29 cellular contexts compared by ENCODE assay signal in genomic region chr12:2773199-2773875, GRCh38. TPM values are rescaled to one million over a fixed set of nuclear protein-coding genes. Genes with fewer than 3 reads are reported as not detected.
DNase-seq lines count a peak whose midpoint lies in the region; ATAC-seq, FAIRE-seq and TF ChIP-seq lines count a peak whose summit lies in the region.
"Had no signal": no experiment of that assay in that cellular context is flagged by ENCODE, and none has a peak within 500 bp of the region (broad histone marks: within the 10 kb centered on the region; RNA-seq: fewer than 3 reads in every experiment).

No MANE protein-coding gene starts in this region.

- H3K27ac ChIP-seq in H9 (ENCODE audit: insufficient read length, low read depth, low read length) (no peak overlapping the region), RWPE2 (ENCODE audit: poor library complexity, severe bottlenecking) (no peak overlapping the region), H1 (ENCODE audit: low read depth, low read length) (no peak overlapping the region), neuronal stem cell (replicated peaks; ENCODE audit: low read length) (no peak overlapping the region), transverse colon (no peak overlapping the region)
- H3K27ac ChIP-seq: BLaER1 had no signal

- no peak overlapping the region for H3K14ac ChIP-seq in H9 (ENCODE audit: insufficient read depth, low read length)
- H3K14ac ChIP-seq in H1 (ENCODE audit: insufficient read length) = no peak overlapping the region
- H3K14ac ChIP-seq in neuronal stem cell (ENCODE audit: low read length) = no peak overlapping the region

- H3K79me2 ChIP-seq in H9 (ENCODE audit: insufficient read depth, low read length) (no peaks in the 10 kb centered on the region), H1 (ENCODE audit: control insufficient read depth in 1 of 2, insufficient read depth in 2 of 2, low read length in 2 of 2) (no peaks in the 10 kb centered on the region)

- DNase-seq in H9 = peak; percentile 29
- DNase-seq in RWPE2 (ENCODE audit: low spot score) = peak; percentile 68
- DNase-seq in H1 (ENCODE audit: low read depth in 1 of 2, low spot score in 2 of 2) = no peak
- DNase-seq in neuronal stem cell (ENCODE audit: low spot score) = no peak
- no peak for DNase-seq in activated CD4-positive, alpha-beta T cell treated with anti-CD3 and anti-CD28 coated beads for 48 hours
- no peak for DNase-seq in transverse colon
- DNase-seq in T-cell = no peak
- DNase-seq: 8988T; ACHN; BE2C; C1 segment of cervical spinal cord; CD4-positive, alpha-beta memory T cell; CD4-positive, CD25-positive, alpha-beta regulatory T cell; CD8-positive, alpha-beta memory T cell; COR-L47; DMS 273 treated with DMSO at 0.1 percent for 48 hours; DMS153; DMS53; DMS79; DND-41; EL; GDM1 had no signal

- no peak for FAIRE-seq in H1 (lab: Jason Lieb, UNC)
- FAIRE-seq: A204.1, GM12878, GM12892, GM19239 had no signal

- H3T11ph ChIP-seq in H9 (ENCODE audit: low read length) = no peak overlapping the region

- POLR2A ChIA-PET in H1 (lab: Charles Lee; ENCODE audit: partially characterized antibody) (interaction anchor here (1.2 kb wide), 1 partner anchor 35 kb away, joined by 4 read pairs; no protein-coding TSS in a partner anchor), T-cell (lab: Charles Lee) (no interaction called here)

- H2BK12ac ChIP-seq in H9 (ENCODE audit: insufficient read length, low read depth, low read length) (no peak overlapping the region), H1 (ENCODE audit: low read depth, low read length) (peak overlapping the region; percentile 17; the same call in 1 of the 2 replicates), neuronal stem cell (ENCODE audit: low read length) (no peak overlapping the region)

- H3K36me3 ChIP-seq in RWPE2 (ENCODE audit: low read depth) (no peaks in the 10 kb centered on the region), H1 (ENCODE audit: control insufficient read depth in 2 of 4, insufficient read depth in 4 of 4, low read length in 3 of 4) (no peaks in the 10 kb centered on the region), neuronal stem cell (replicated peaks in 1 of 2; ENCODE audit: control insufficient read depth in 2 of 2, insufficient read depth in 2 of 2, low read length in 2 of 2) (no peaks in the 10 kb centered on the region), transverse colon (no peaks in the 10 kb centered on the region)
- H3K36me3 ChIP-seq: BE2C, BLaER1 had no signal

- H3K4me1 ChIP-seq in H9 (ENCODE audit: insufficient read depth, low read length) (peaks cover 7% of the 10 kb centered on the region; the same call in 1 of the 2 replicates), RWPE2 (ENCODE audit: insufficient read depth, poor library complexity, severe bottlenecking) (no peaks in the 10 kb centered on the region), H1 (replicated peaks in 1 of 4; ENCODE audit: control insufficient read depth in 3 of 4, insufficient read depth in 4 of 4, low read length in 3 of 4) (peaks cover 0 to 2% (median 0%) of the 10 kb centered on the region in 4 experiments; a peak in 1 of 7 replicates), neuronal stem cell (ENCODE audit: control insufficient read depth in 2 of 2, insufficient read depth in 1 of 2, low read depth in 1 of 2, low read length in 2 of 2) (peaks cover 0 to 16% of the 10 kb centered on the region in 2 donors), transverse colon (peaks cover 2 to 11% (median 4%) of the 10 kb centered on the region in 4 donors)
- H3K4me1 ChIP-seq: BE2C, BLaER1 had no signal

- H3K4me1 Mint-ChIP-seq in H9 (peaks cover 16 to 28% of the 10 kb centered on the region in 2 experiments), T-cell (peaks cover 0 to 2% (median 0%) of the 10 kb centered on the region in 3 donors)
- H3K4me1 Mint-ChIP-seq: CD14-positive monocyte; CD8-positive, alpha-beta memory T cell had no signal

- intact Hi-C loops in transverse colon (cut with DNase I; ENCODE audit: low total_unique reads) = no loop called here

- TF ChIP-seq RAD21 in H1 (IDR thresholded peaks at IDR 0.05 in 1 of 2, conservative IDR thresholded peaks at IDR 0.05 in 1 of 2; ENCODE audit: low read depth in 2 of 2, low read length in 2 of 2) = no peak

- no peaks in the 10 kb centered on the region for H3K36me3 Mint-ChIP-seq in H9 (ENCODE audit: insufficient read depth in 1 of 3, low read depth in 3 of 3)
- no peaks in the 10 kb centered on the region for H3K36me3 Mint-ChIP-seq in T-cell
- H3K36me3 Mint-ChIP-seq: CD14-positive monocyte; CD4-positive, alpha-beta memory T cell had no signal

- no peak overlapping the region for H2AK5ac ChIP-seq in H9 (ENCODE audit: insufficient read length, low read length)
- H2AK5ac ChIP-seq in H1 (ENCODE audit: low read depth, low read length) = no peak overlapping the region
- peak overlapping the region; percentile 43 for H2AK5ac ChIP-seq in neuronal stem cell (ENCODE audit: low read depth, low read length)

- no peak overlapping the region for H4K8ac ChIP-seq in H9 (replicated peaks; ENCODE audit: insufficient read length, low read depth, low read length)
- H4K8ac ChIP-seq in H1 (ENCODE audit: extremely low read depth, insufficient read depth, low read length) = 0 out of 2 replicates have a peak overlapping the region, but pooled peaks have one; percentile 3
- H4K8ac ChIP-seq in neuronal stem cell (ENCODE audit: low read depth, low read length) = no peak overlapping the region

- ATAC-seq in RWPE2 (ENCODE audit: low read depth) (no peak), GM18502 (IDR thresholded peaks at IDR 0.05; ENCODE audit: poor library complexity, unreplicated experiment) (no peak), T-cell (replicated peaks in 1 of 4) (no peak)
- ATAC-seq: GM12878 had no signal

- H2BK15ac ChIP-seq in H9 (ENCODE audit: low read depth, low read length) = no peak overlapping the region
- peak overlapping the region; percentile 72; the same call in 1 of the 2 replicates for H2BK15ac ChIP-seq in H1 (ENCODE audit: low read length)
- peak overlapping the region; percentile 9 for H2BK15ac ChIP-seq in neuronal stem cell (ENCODE audit: low read length)

- TF ChIP-seq POLR2A in H1 (IDR thresholded peaks at IDR 0.05; ENCODE audit: control extremely low read depth in 1 of 2, low read depth in 2 of 2, low read length in 2 of 2) (no peak), transverse colon (IDR thresholded peaks at IDR 0.05) (no peak)

- CTCF ChIA-PET in H1 (lab: Charles Lee; ENCODE audit: partially characterized antibody) (interaction anchor here (0.6 to 3.0 kb wide), 10 partner anchors 9 to 413 kb away, joined by 3 to 19 read pairs (median 5); no protein-coding TSS in a partner anchor), T-cell (lab: Charles Lee) (no interaction called here)

- H3K27me3 Mint-ChIP-seq in H9 (ENCODE audit: low read depth) (no peaks in the 10 kb centered on the region; the same call in 1 of the 2 replicates), T-cell (peaks cover 0 to 4% of the 10 kb centered on the region in 2 donors)
- H3K27me3 Mint-ChIP-seq: CD4-positive, alpha-beta memory T cell; CD4-positive, CD25-positive, alpha-beta regulatory T cell had no signal

- TF ChIP-seq CTCF in H9 (conservative IDR thresholded peaks at IDR 0.05) (no peak), RWPE2 (IDR thresholded peaks at IDR 0.05; ENCODE audit: poor library complexity, severe bottlenecking) (no peak), H1 (IDR thresholded peaks at IDR 0.05; ENCODE audit: control extremely low read depth in 1 of 3, insufficient read depth in 1 of 3, low read depth in 1 of 3, low read length in 3 of 3) (no peak), transverse colon (IDR thresholded peaks at IDR 0.05) (no peak)

- peaks cover 3 to 5% of the 10 kb centered on the region in 2 experiments; a peak in 2 of 5 replicates for H3K9me3 Mint-ChIP-seq in H9
- H3K9me3 Mint-ChIP-seq in T-cell = no peaks in the 10 kb centered on the region
- H3K9me3 Mint-ChIP-seq: CD8-positive, alpha-beta memory T cell had no signal

- H2BK120ac ChIP-seq in H9 (ENCODE audit: low read depth, low read length, poor library complexity, severe bottlenecking) (no peak overlapping the region), H1 (replicated peaks; ENCODE audit: low read depth, low read length) (no peak overlapping the region), neuronal stem cell (ENCODE audit: low read depth, low read length) (no peak overlapping the region)

- H3K9me3 ChIP-seq in H9 (ENCODE audit: control insufficient read depth, low read depth, low read length) (no peaks in the 10 kb centered on the region), RWPE2 (ENCODE audit: severe bottlenecking) (no peaks in the 10 kb centered on the region), H1 (ENCODE audit: insufficient read depth in 2 of 2, low read depth in 1 of 2, low read length in 1 of 2) (no peaks in the 10 kb centered on the region), neuronal stem cell (replicated peaks in 1 of 2; ENCODE audit: control insufficient read depth in 2 of 2, insufficient read depth in 1 of 2, low read depth in 1 of 2, low read length in 2 of 2) (no peaks in the 10 kb centered on the region), transverse colon (no peaks in the 10 kb centered on the region)
- H3K9me3 ChIP-seq: BE2C, BLaER1 had no signal

- H3K23ac ChIP-seq in H9 (ENCODE audit: insufficient read length, low read depth, low read length) = no peak overlapping the region
- H3K23ac ChIP-seq in H1 (ENCODE audit: insufficient read length) = no peak overlapping the region
- H3K23ac ChIP-seq in neuronal stem cell (ENCODE audit: low read depth, low read length, poor library complexity) = no peak overlapping the region

- no peaks in the 10 kb centered on the region for H3K27me3 ChIP-seq in H9 (ENCODE audit: insufficient read depth, low read length)
- peaks cover 16% of the 10 kb centered on the region for H3K27me3 ChIP-seq in RWPE2 (ENCODE audit: insufficient read depth, poor library complexity, severe bottlenecking)
- H3K27me3 ChIP-seq in H1 (replicated peaks in 1 of 4; ENCODE audit: control insufficient read depth in 3 of 4, extremely low read depth in 1 of 4, insufficient read depth in 3 of 4, low read length in 3 of 4) = no peaks in the 10 kb centered on the region
- H3K27me3 ChIP-seq in neuronal stem cell (ENCODE audit: control insufficient read depth in 3 of 3, insufficient read depth in 3 of 3, low read depth in 1 of 3, low read length in 3 of 3) = peaks cover 0 to 40% (median 2%) of the 10 kb centered on the region in 3 experiments
- H3K27me3 ChIP-seq in transverse colon = no peaks in the 10 kb centered on the region
- H3K27me3 ChIP-seq: BE2C, BLaER1 had no signal

- peak overlapping the region in 1 of 3 experiments; percentile 4; a peak in 1 of 7 replicates for H3K27ac Mint-ChIP-seq in H9
- H3K27ac Mint-ChIP-seq in T-cell = no peak overlapping the region
- H3K27ac Mint-ChIP-seq: CD14-positive monocyte; CD4-positive, CD25-positive, alpha-beta regulatory T cell had no signal

- in situ Hi-C loops in transverse colon (cut with MboI; ENCODE audit: low pct_ligation_motif_present in 1 of 4, low pct_unique_long_range_greater_than_20kb in 1 of 4, low sequenced_read_pairs in 3 of 4) = no loop called here

- H3K18ac ChIP-seq in H9 (ENCODE audit: insufficient read length, low read depth, low read length) (no peak overlapping the region), H1 (ENCODE audit: extremely low read depth, low read length) (no peak overlapping the region), neuronal stem cell (ENCODE audit: low read length) (peak overlapping the region; percentile 41)

- H3K56ac ChIP-seq in H9 (ENCODE audit: insufficient read length, low read depth, low read length) (no peak overlapping the region), H1 (replicated peaks; ENCODE audit: insufficient read length, low read depth, low read length) (no peak overlapping the region)

- no peak overlapping the region for H2AFZ ChIP-seq in H9 (ENCODE audit: low read length)
- no peak overlapping the region for H2AFZ ChIP-seq in H1 (ENCODE audit: low read length)
- no peak overlapping the region for H2AFZ ChIP-seq in neuronal stem cell (ENCODE audit: low read length)

- H3K4ac ChIP-seq in H9 (ENCODE audit: low read depth, low read length) (no peak overlapping the region), H1 (replicated peaks; ENCODE audit: insufficient read length, low read depth, low read length) (no peak overlapping the region), neuronal stem cell (ENCODE audit: low read length) (no peak overlapping the region)

- H2BK5ac ChIP-seq in H9 (ENCODE audit: insufficient read length, low read length) (no peak overlapping the region), H1 (ENCODE audit: low read depth, low read length) (peak overlapping the region; percentile 24; the same call in 1 of the 2 replicates), neuronal stem cell (ENCODE audit: low read length) (no peak overlapping the region)

- H4K20me1 ChIP-seq in H9 (ENCODE audit: control insufficient read depth, insufficient read depth, insufficient read length) (no peaks in the 10 kb centered on the region), H1 (replicated peaks in 1 of 2; ENCODE audit: control insufficient read depth in 1 of 2, insufficient read depth in 2 of 2, low read length in 2 of 2) (no peaks in the 10 kb centered on the region)
- H4K20me1 ChIP-seq: BLaER1 had no signal

- H3K4me3 Mint-ChIP-seq in H9 = no peak overlapping the region
- H3K4me3 Mint-ChIP-seq in T-cell = no peak overlapping the region
- H3K4me3 Mint-ChIP-seq: CD14-positive monocyte; CD4-positive, alpha-beta memory T cell; CD8-positive, alpha-beta memory T cell had no signal

- no peak overlapping the region for H2BK20ac ChIP-seq in H9 (ENCODE audit: low read depth, low read length, poor library complexity, severe bottlenecking)
- no peak overlapping the region for H2BK20ac ChIP-seq in H1 (ENCODE audit: low read length)

- H3K79me1 ChIP-seq in H9 (ENCODE audit: insufficient read depth, low read depth, low read length, poor library complexity, severe bottlenecking) (no peaks in the 10 kb centered on the region), H1 (ENCODE audit: low read depth, low read length) (no peaks in the 10 kb centered on the region), neuronal stem cell (ENCODE audit: low read depth, low read length) (no peaks in the 10 kb centered on the region)

- no peak overlapping the region for H3K4me3 ChIP-seq in RWPE2 (ENCODE audit: severe bottlenecking)
- no peak overlapping the region for H3K4me3 ChIP-seq in H1 (ENCODE audit: extremely low read depth in 1 of 4, insufficient read depth in 2 of 4, low read depth in 3 of 4, low read length in 4 of 4)
- no peak overlapping the region for H3K4me3 ChIP-seq in neuronal stem cell (ENCODE audit: low read length in 2 of 2)
- no peak overlapping the region for H3K4me3 ChIP-seq in transverse colon
- H3K4me3 ChIP-seq: BLaER1, GM12878 had no signal

- TF ChIP-seq EP300 in H1 (IDR thresholded peaks at IDR 0.05; ENCODE audit: borderline replicate concordance in 1 of 2, low read depth in 2 of 2, low read length in 2 of 2) (no peak), transverse colon (IDR thresholded peaks at IDR 0.05; ENCODE audit: low read depth) (no peak)

- no peak overlapping the region for H4K5ac ChIP-seq in H9 (ENCODE audit: insufficient read length, low read depth, low read length)
- no peak overlapping the region for H4K5ac ChIP-seq in H1 (ENCODE audit: insufficient read length, low read depth, low read length)

- H4K91ac ChIP-seq in H9 (ENCODE audit: insufficient read length, low read depth, low read length) (no peak overlapping the region), H1 (replicated peaks; ENCODE audit: insufficient read length, low read length) (peak overlapping the region; percentile 20), neuronal stem cell (ENCODE audit: low read depth, low read length, poor library complexity) (no peak overlapping the region)

- no CpG with 5 or more reads among the region's 19 CpGs for WGBS in H9 (ENCODE audit: extremely low coverage, insufficient read length, low lambda C conversion rate)
- WGBS in H1 (ENCODE audit: extremely low coverage in 1 of 2, insufficient coverage in 1 of 2, insufficient read length in 1 of 2, insufficient replicate concordance in 2 of 2, low coverage in 1 of 2, low lambda C conversion rate in 2 of 2, missing lambda C conversion rate in 1 of 2), 2 experiments = 86% methylated on average over 19 of the region's 19 CpGs; no CpG with 5 or more reads in 1 of the 2 experiments
- WGBS in neuronal stem cell (ENCODE audit: extremely low coverage in 2 of 2, insufficient read length in 2 of 2, insufficient replicate concordance in 1 of 2), 2 donors = no CpG with 5 or more reads among the region's 19 CpGs
- 78 to 80% methylated on average over 7 to 19 of the region's 19 CpGs for WGBS in transverse colon (ENCODE audit: low coverage in 1 of 2), 2 donors

- H3K9ac ChIP-seq in H9 (ENCODE audit: extremely low read depth, insufficient read length, low read length) (no peak overlapping the region), H1 (replicated peaks in 1 of 4; ENCODE audit: extremely low read depth in 1 of 4, low read depth in 3 of 4, low read length in 3 of 4) (no peak overlapping the region), neuronal stem cell (ENCODE audit: low read depth, low read length, poor library complexity) (no peak overlapping the region)
- H3K9ac ChIP-seq: BLaER1 had no signal

- H3K4me2 ChIP-seq in H9 (ENCODE audit: insufficient read depth, insufficient read length, low read length) (no peak overlapping the region), H1 (ENCODE audit: insufficient read depth in 1 of 2, low read depth in 2 of 2, low read length in 2 of 2) (no peak overlapping the region), neuronal stem cell (ENCODE audit: insufficient read depth, low read length, poor library complexity, severe bottlenecking) (no peak overlapping the region)
- H3K4me2 ChIP-seq: BLaER1 had no signal

- no peaks in the 10 kb centered on the region for H3K23me2 ChIP-seq in H9 (ENCODE audit: insufficient read length, low read depth, low read length, poor library complexity, severe bottlenecking)
- H3K23me2 ChIP-seq in H1 (ENCODE audit: low read depth, low read length) = no peaks in the 10 kb centered on the region; the same call in 1 of the 2 replicates

RNA-seq across cellular contexts. Expression of gene FKBP4, which starts 21.4 kb away (rescaled TPM):
- total RNA-seq in H9 (2021) = 221 and 237 TPM in 2 replicates
- 227 and 243 TPM in 2 replicates for total RNA-seq in H1 (2021; fragmentation: NEBNext Ultra II Directional; extraction: Animal tissue kit (Norgen Biotek cat#: 25700))
- polyA plus RNA-seq in H1 (2011; rRNA removed) = 72.6 and 82.0 TPM in 2 replicates
- polyA plus RNA-seq in H1 (2011; cell fraction: cytosol; rRNA removed) = 106 TPM
- 112 TPM for polyA plus RNA-seq in H1 (2011; cell fraction: nucleus; rRNA removed)
- 158 to 191 TPM (median 164 TPM) in 4 replicates for polyA plus RNA-seq in H1 (2012, experiment 1 of 2)
- 169 TPM for polyA plus RNA-seq in H1 (2012, experiment 2 of 2)
- polyA plus RNA-seq in H1 (2013, experiment 1 of 2) = 116 TPM
- 114 TPM for polyA plus RNA-seq in H1 (2013, experiment 2 of 2)
- polyA minus RNA-seq in H1 (2011; rRNA and poly(A)+ RNA removed) = 119 and 142 TPM in 2 replicates
- 99.8 TPM for polyA minus RNA-seq in H1 (2011; cell fraction: cytosol; rRNA and poly(A)+ RNA removed)
- 91.1 TPM for polyA minus RNA-seq in H1 (2011; cell fraction: nucleus; rRNA and poly(A)+ RNA removed)
- polyA plus RNA-seq in neuronal stem cell (2013, experiment 1 of 2) = 49.0 TPM
- 45.6 TPM for polyA plus RNA-seq in neuronal stem cell (2013, experiment 2 of 2)
- 10 to 100 TPM; 35.4 to 82.4 (median 49.2) TPM for total RNA-seq in transverse colon
- total RNA-seq in T-cell = 10 to 100 TPM; 47.7 to 61.3 (median 52.5) TPM

RNA-seq across cellular contexts. Expression of gene ITFG2, which starts 39.1 kb away (rescaled TPM):
- total RNA-seq in H9 (2021) (32.7 and 41.6 TPM in 2 replicates), transverse colon (10 to 100 TPM; 29.5 to 90.6 (median 48.4) TPM), T-cell (100 to 1,000 TPM in 2 of 5 donors, 10 to 100 TPM in 3; 84.5 to 111 (median 93.4) TPM)
- total RNA-seq in H1 (2021; fragmentation: NEBNext Ultra II Directional; extraction: Animal tissue kit (Norgen Biotek cat#: 25700)) = 22.9 and 23.0 TPM in 2 replicates
- polyA plus RNA-seq in H1 (2011; rRNA removed) = 15.0 and 20.8 TPM in 2 replicates
- polyA plus RNA-seq in H1 (2011; cell fraction: cytosol; rRNA removed) = 21.5 TPM
- polyA plus RNA-seq in H1 (2011; cell fraction: nucleus; rRNA removed) = 47.7 TPM
- polyA plus RNA-seq in H1 (2012, experiment 1 of 2) = 39.0 to 45.0 TPM (median 40.5 TPM) in 4 replicates
- 16.1 TPM for polyA plus RNA-seq in H1 (2012, experiment 2 of 2)
- 12.1 TPM for polyA plus RNA-seq in H1 (2013, experiment 1 of 2)
- 10.8 TPM for polyA plus RNA-seq in H1 (2013, experiment 2 of 2)
- 35.9 and 37.4 TPM in 2 replicates for polyA minus RNA-seq in H1 (2011; rRNA and poly(A)+ RNA removed)
- polyA minus RNA-seq in H1 (2011; cell fraction: cytosol; rRNA and poly(A)+ RNA removed) = 17.5 TPM
- 38.8 TPM for polyA minus RNA-seq in H1 (2011; cell fraction: nucleus; rRNA and poly(A)+ RNA removed)
- polyA plus RNA-seq in neuronal stem cell (2013, experiment 1 of 2) = 9.9 TPM
- polyA plus RNA-seq in neuronal stem cell (2013, experiment 2 of 2) = 10.7 TPM

Comparison
In these comparisons a context has a peak if more than half of its experiments do, and no peak if none do; other contexts are left out.
1. DNase-seq: peak in H9 (single experiment) and RWPE2 (single experiment); none in H1 (0 of 2), neuronal stem cell (single experiment), activated CD4-positive, alpha-beta T cell treated with anti-CD3 and anti-CD28 coated beads for 48 hours (single experiment), transverse colon (single experiment) and T-cell (0 of 34).